10 cellular contexts compared by ENCODE assay signal in the genomic region with DNA sequence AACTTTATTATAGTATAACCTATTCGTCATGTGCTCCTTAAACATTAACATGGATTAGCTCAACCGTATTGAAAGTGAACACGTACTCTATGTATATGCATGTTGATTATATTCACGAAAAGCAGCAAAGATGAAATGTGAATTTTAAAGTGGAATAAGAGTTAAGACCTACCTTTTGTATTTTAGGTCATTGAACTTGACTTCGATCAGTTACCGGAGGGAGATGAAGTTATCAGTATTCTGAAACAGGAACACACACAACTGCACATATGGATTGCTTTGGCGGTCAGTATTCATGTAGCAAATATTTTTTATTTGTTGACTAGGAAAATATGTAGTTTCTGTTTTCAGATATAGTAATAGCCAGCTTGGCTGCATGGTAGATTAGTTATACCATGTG. TPM values are rescaled to one million over a fixed set of nuclear protein-coding genes. Genes with fewer than 3 reads are reported as not detected.
DNase-seq lines count a peak whose midpoint lies in the region; ATAC-seq and TF ChIP-seq lines count a peak whose summit lies in the region.
"Had no signal": no experiment of that assay in that cellular context is flagged by ENCODE, and none has a peak within 500 bp of the region (broad histone marks: within the 10 kb centered on the region; RNA-seq: fewer than 3 reads in every experiment).

No MANE protein-coding gene starts in this region.

- H3K4me3 ChIP-seq in liver (ENCODE audit: low read depth in 1 of 3, low read length in 3 of 3) (peak overlapping the region; percentile 73 to 98 (median 81)), thyroid gland (replicated peaks in 1 of 3) (no peak overlapping the region)

- H3K9me3 ChIP-seq in liver (ENCODE audit: control insufficient read depth in 4 of 4, low read length in 3 of 4) (no peaks in the 10 kb centered on the region), thyroid gland (no peaks in the 10 kb centered on the region)
- H3K9me3 ChIP-seq: upper lobe of left lung had no signal

- intact Hi-C loops in thyroid gland (cut with DNase I), result no loop called here

- peaks cover 16% of the 10 kb centered on the region for H3K36me3 Mint-ChIP-seq in stimulated activated naive CD8-positive, alpha-beta T cell treated with anti-CD3 and anti-CD28 coated beads, Interleukin-15, Interleukin-2, amounts not matched to agents 100 ng/mL and 50 ng/mL, for 24 hours (ENCODE audit: low read depth)
- H3K36me3 Mint-ChIP-seq in activated naive CD8-positive, alpha-beta T cell treated with anti-CD3 and anti-CD28 coated beads for 36 hours, result peaks cover 14% of the 10 kb centered on the region

- no peak for TF ChIP-seq POLR2A in thyroid gland (IDR thresholded peaks at IDR 0.05)

- H3K27me3 ChIP-seq in liver (ENCODE audit: control insufficient read depth in 4 of 4, insufficient read depth in 4 of 4, low read length in 3 of 4) (no peaks in the 10 kb centered on the region), thyroid gland (no peaks in the 10 kb centered on the region)
- H3K27me3 ChIP-seq: upper lobe of left lung had no signal

- TF ChIP-seq CTCF in liver (IDR thresholded peaks at IDR 0.05; ENCODE audit: low read depth, low read length, missing input control) (no peak), thyroid gland (IDR thresholded peaks at IDR 0.05) (no peak)

- no peak for DNase-seq in stimulated activated naive CD8-positive, alpha-beta T cell treated with anti-CD3 and anti-CD28 coated beads, Interleukin-15, Interleukin-2, amounts not matched to agents 100 U/mL and 50 U/mL, for 24 hours
- no peak for DNase-seq in activated naive CD8-positive, alpha-beta T cell treated with anti-CD3 and anti-CD28 coated beads for 36 hours
- DNase-seq in thyroid gland (no peak), NCI-H1417 treated with DMSO at 0.1 percent for 48 hours (lab: John Stamatoyannopoulos, UW) (no peak)
- DNase-seq: activated effector memory CD4-positive, alpha-beta T cell treated with Interleukin-2 at 50 U/mL for 16 hours; upper lobe of left lung had no signal

- H3K27ac ChIP-seq in liver (ENCODE audit: low read depth in 1 of 2, low read length in 2 of 2), result no peak overlapping the region
- H3K27ac ChIP-seq in thyroid gland, result no peak overlapping the region

- H3K4me3 Mint-ChIP-seq in stimulated activated naive CD8-positive, alpha-beta T cell treated with anti-CD3 and anti-CD28 coated beads, Interleukin-15, Interleukin-2, amounts not matched to agents 100 ng/mL and 50 ng/mL, for 24 hours, result peak overlapping the region; percentile 94
- H3K4me3 Mint-ChIP-seq in activated naive CD8-positive, alpha-beta T cell treated with anti-CD3 and anti-CD28 coated beads for 36 hours, result peak overlapping the region; percentile 95

- H3K27ac Mint-ChIP-seq in stimulated activated naive CD8-positive, alpha-beta T cell treated with anti-CD3 and anti-CD28 coated beads, Interleukin-15, Interleukin-2, amounts not matched to agents 100 ng/mL and 50 ng/mL, for 24 hours, result no peak overlapping the region
- no peak overlapping the region for H3K27ac Mint-ChIP-seq in activated naive CD8-positive, alpha-beta T cell treated with anti-CD3 and anti-CD28 coated beads for 36 hours

- peak overlapping the region; percentile 75 to 96 for H3K9ac ChIP-seq in liver (ENCODE audit: low read depth in 1 of 2, low read length in 2 of 2)

- no peaks in the 10 kb centered on the region for H3K9me3 Mint-ChIP-seq in stimulated activated naive CD8-positive, alpha-beta T cell treated with anti-CD3 and anti-CD28 coated beads, Interleukin-15, Interleukin-2, amounts not matched to agents 100 ng/mL and 50 ng/mL, for 24 hours
- H3K9me3 Mint-ChIP-seq in activated naive CD8-positive, alpha-beta T cell treated with anti-CD3 and anti-CD28 coated beads for 36 hours, result no peaks in the 10 kb centered on the region

- H3K4me1 ChIP-seq in liver (ENCODE audit: control insufficient read depth in 4 of 4, insufficient read depth in 4 of 4, low read length in 3 of 4) (peaks cover 0 to 14% (median 12%) of the 10 kb centered on the region in 4 donors), thyroid gland (peaks cover 6 to 11% of the 10 kb centered on the region in 2 donors)

- peaks cover 4 to 27% (median 20%) of the 10 kb centered on the region in 4 donors for H3K36me3 ChIP-seq in liver (ENCODE audit: control insufficient read depth in 4 of 4, insufficient read depth in 3 of 4, low read depth in 1 of 4, low read length in 3 of 4)
- H3K36me3 ChIP-seq in thyroid gland, result peaks cover 18 to 20% of the 10 kb centered on the region in 2 donors

- H3K27me3 Mint-ChIP-seq in stimulated activated naive CD8-positive, alpha-beta T cell treated with anti-CD3 and anti-CD28 coated beads, Interleukin-15, Interleukin-2, amounts not matched to agents 100 ng/mL and 50 ng/mL, for 24 hours, result no peaks in the 10 kb centered on the region
- H3K27me3 Mint-ChIP-seq in activated naive CD8-positive, alpha-beta T cell treated with anti-CD3 and anti-CD28 coated beads for 36 hours, result no peaks in the 10 kb centered on the region

- WGBS in liver, result 32% methylated on average over 7 of the region's 7 CpGs
- WGBS in thyroid gland, 2 donors, result 89 to 91% methylated on average over 7 of the region's 7 CpGs

- peaks cover 20% of the 10 kb centered on the region for H3K4me1 Mint-ChIP-seq in stimulated activated naive CD8-positive, alpha-beta T cell treated with anti-CD3 and anti-CD28 coated beads, Interleukin-15, Interleukin-2, amounts not matched to agents 100 ng/mL and 50 ng/mL, for 24 hours (ENCODE audit: low read depth)
- H3K4me1 Mint-ChIP-seq in activated naive CD8-positive, alpha-beta T cell treated with anti-CD3 and anti-CD28 coated beads for 36 hours, result peaks cover 26% of the 10 kb centered on the region

- ATAC-seq in stimulated activated naive CD8-positive, alpha-beta T cell treated with anti-CD3 and anti-CD28 coated beads, Interleukin-15, Interleukin-2, amounts not matched to agents 100 U/mL and 50 U/mL, for 24 hours, result no peak
- no peak for ATAC-seq in GM21528 (IDR thresholded peaks at IDR 0.05; ENCODE audit: low FRiP score, unreplicated experiment)
- ATAC-seq in GM21723 (IDR thresholded peaks at IDR 0.05; ENCODE audit: unreplicated experiment), result no peak

- TF ChIP-seq RAD21 in liver (IDR thresholded peaks at IDR 0.05), result no peak

TF ChIP-seq in liver, 16 proteins besides CTCF, POLR2A, EP300 and RAD21 (continues in another document):
- TF ChIP-seq RXRA (IDR thresholded peaks at IDR 0.05) (peak; percentile 53 to 66), FOXA2 (IDR thresholded peaks at IDR 0.05) (no peak), YY1 (IDR thresholded peaks at IDR 0.05) (no peak), SP1 (IDR thresholded peaks at IDR 0.05) (no peak), HNF4G (IDR thresholded peaks at IDR 0.05) (no peak), JUND (IDR thresholded peaks at IDR 0.05) (no peak), EGR1 (IDR thresholded peaks at IDR 0.05; ENCODE audit: low read depth in 2 of 2) (no peak), NR2F2 (IDR thresholded peaks at IDR 0.05) (no peak)
- TF ChIP-seq, protein P1, sequence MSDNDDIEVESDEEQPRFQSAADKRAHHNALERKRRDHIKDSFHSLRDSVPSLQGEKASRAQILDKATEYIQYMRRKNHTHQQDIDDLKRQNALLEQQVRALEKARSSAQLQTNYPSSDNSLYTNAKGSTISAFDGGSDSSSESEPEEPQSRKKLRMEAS (IDR thresholded peaks at IDR 0.05), result no peak
- TF ChIP-seq, protein P2, sequence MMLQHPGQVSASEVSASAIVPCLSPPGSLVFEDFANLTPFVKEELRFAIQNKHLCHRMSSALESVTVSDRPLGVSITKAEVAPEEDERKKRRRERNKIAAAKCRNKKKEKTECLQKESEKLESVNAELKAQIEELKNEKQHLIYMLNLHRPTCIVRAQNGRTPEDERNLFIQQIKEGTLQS (IDR thresholded peaks at IDR 0.05), result no peak
- TF ChIP-seq, protein P3, sequence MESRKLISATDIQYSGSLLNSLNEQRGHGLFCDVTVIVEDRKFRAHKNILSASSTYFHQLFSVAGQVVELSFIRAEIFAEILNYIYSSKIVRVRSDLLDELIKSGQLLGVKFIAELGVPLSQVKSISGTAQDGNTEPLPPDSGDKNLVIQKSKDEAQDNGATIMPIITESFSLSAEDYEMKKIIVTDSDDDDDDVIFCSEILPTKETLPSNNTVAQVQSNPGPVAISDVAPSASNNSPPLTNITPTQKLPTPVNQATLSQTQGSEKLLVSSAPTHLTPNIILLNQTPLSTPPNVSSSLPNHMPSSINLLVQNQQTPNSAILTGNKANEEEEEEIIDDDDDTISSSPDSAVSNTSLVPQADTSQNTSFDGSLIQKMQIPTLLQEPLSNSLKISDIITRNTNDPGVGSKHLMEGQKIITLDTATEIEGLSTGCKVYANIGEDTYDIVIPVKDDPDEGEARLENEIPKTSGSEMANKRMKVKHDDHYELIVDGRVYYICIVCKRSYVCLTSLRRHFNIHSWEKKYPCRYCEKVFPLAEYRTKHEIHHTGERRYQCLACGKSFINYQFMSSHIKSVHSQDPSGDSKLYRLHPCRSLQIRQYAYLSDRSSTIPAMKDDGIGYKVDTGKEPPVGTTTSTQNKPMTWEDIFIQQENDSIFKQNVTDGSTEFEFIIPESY (IDR thresholded peaks at IDR 0.05), result no peak

RNA-seq across cellular contexts. Expression of a gene that starts 1.4 kb away (rescaled TPM):
- total RNA-seq in activated naive CD8-positive, alpha-beta T cell treated with anti-CD3 and anti-CD28 coated beads for 36 hours, result 10 to 100 TPM; 50.6 TPM
- total RNA-seq in liver (10 to 100 TPM; 26.3 to 33.4 TPM), thyroid gland (10 to 100 TPM; 28.9 to 35.3 (median 31.7) TPM)
- 10 to 100 TPM; 12.5 to 13.1 TPM for polyA plus RNA-seq in liver

RNA-seq across cellular contexts. Expression of a gene that starts 56.2 kb away (rescaled TPM):
- 1,000 to 10,000 TPM; 1,373 to 1,478 TPM for total RNA-seq in activated naive CD8-positive, alpha-beta T cell treated with anti-CD3 and anti-CD28 coated beads for 36 hours
- total RNA-seq in liver (100 to 1,000 TPM; 259 to 268 TPM), thyroid gland (100 to 1,000 TPM; 501 to 609 (median 578) TPM)
- polyA plus RNA-seq in liver, result 100 to 1,000 TPM; 126 to 158 TPM

RNA-seq across cellular contexts. Expression of a gene that starts 58.9 kb away (rescaled TPM):
- total RNA-seq in activated naive CD8-positive, alpha-beta T cell treated with anti-CD3 and anti-CD28 coated beads for 36 hours, result not detected
- total RNA-seq in liver (1 to 10 TPM; 2.3 to 4.4 TPM), thyroid gland (10 to 100 TPM in 1 of 4 donors, 1 to 10 TPM in 3; 3.2 to 14.4 (median 5.8) TPM)
- 1 to 10 TPM in 1 of 2 donors, under 1 TPM in 1; 0.29 to 1.6 TPM for polyA plus RNA-seq in liver

Comparison
In these comparisons a context has a peak if more than half of its experiments do, and no peak if none do; other contexts are left out.
1. H3K4me3 ChIP-seq: peak in liver (3 of 3); none in thyroid gland (0 of 3).